ENCODE assay signal across 8 cellular contexts in the genomic region with DNA sequence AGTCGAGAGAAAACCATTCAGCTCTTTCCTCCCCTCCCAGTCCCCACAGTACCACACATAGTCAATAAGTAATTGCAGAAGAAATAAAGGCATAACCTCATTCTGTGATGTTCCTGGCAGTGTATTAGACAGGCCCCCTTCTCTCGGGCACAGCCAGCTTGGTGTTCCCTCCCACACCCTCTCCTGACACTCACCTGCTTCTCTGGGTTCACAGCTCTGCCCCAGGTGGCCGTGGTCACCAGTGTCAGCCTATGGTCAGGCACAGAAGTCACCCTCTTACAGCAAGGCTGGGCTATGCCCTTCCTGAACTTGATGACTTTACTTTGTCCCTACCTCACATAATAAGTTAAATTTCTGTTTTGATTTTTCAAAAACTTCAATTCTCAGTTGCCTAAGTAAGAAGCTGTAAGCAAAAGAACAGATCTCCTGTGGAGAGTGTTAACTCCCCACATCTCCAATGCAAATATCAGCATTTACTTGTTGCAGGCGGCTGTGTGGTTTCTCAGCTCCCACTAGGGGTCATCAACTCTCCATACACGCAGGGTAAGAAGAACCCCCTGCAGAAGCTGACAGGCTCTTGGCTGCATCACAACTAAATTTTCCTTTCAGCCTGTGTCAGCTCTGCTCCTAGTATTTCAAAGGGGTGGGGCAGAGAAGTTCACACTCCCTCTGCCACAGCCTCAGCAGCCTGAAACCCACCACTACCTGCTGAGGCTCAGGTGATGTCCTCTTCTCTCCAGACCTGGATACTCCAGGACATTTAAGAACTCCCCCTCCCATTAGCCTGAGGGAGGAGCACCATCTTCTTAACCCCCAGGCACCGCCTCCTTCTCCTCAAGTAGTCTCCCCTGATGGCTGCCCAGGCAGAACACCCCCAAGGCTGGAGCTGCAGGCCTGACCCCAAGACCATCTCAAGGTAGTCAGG.
DNase-seq lines count a peak whose midpoint lies in the region; ATAC-seq and TF ChIP-seq lines count a peak whose summit lies in the region.
"Not testable (repeated sequence)": the region's sequence is repeated elsewhere in the genome, so short reads cannot be mapped to it uniquely, and the experiment has no call there.

No MANE protein-coding gene starts in this region.

- H3K4me3 ChIP-seq in WERI-Rb-1 (ENCODE audit: low read depth, low read length); fibroblast of the aortic adventitia (ENCODE audit: low read depth, low read length); lower lobe of right lung; thyroid gland (replicated peaks in 1 of 3): not testable (repeated sequence)

- not testable (repeated sequence) for H2BK12ac ChIP-seq in H9 (ENCODE audit: insufficient read length, low read depth, low read length)

- TF ChIP-seq POLR2A in thyroid gland (IDR thresholded peaks at IDR 0.05): not testable (repeated sequence)

- H3K4me3 Mint-ChIP-seq in H9: peak overlapping the region in 1 of 2 experiments; percentile 36; a peak in 2 of 5 replicates

- H3K23ac ChIP-seq in H9 (ENCODE audit: insufficient read length, low read depth, low read length): not testable (repeated sequence)

- intact Hi-C loops in lower lobe of right lung (cut with DNase I); thyroid gland (cut with DNase I): not testable (repeated sequence)

- not testable (repeated sequence) for H2BK120ac ChIP-seq in H9 (ENCODE audit: low read depth, low read length, poor library complexity, severe bottlenecking)

- no CpG with 5 or more reads among the region's 6 CpGs for WGBS in H9 (ENCODE audit: extremely low coverage, insufficient read length, low lambda C conversion rate)
- WGBS in thyroid gland, 2 donors: 23 to 29% methylated on average over 6 of the region's 6 CpGs

- not testable (repeated sequence) for H2BK5ac ChIP-seq in H9 (ENCODE audit: insufficient read length, low read length)

- not testable (repeated sequence) for H3K9me3 Mint-ChIP-seq in H9

- H3K79me1 ChIP-seq in H9 (ENCODE audit: insufficient read depth, low read depth, low read length, poor library complexity, severe bottlenecking): not testable (repeated sequence)

- peak overlapping the region in 2 of 3 experiments; percentile 14 to 57; a peak in 2 of 7 replicates for H3K27ac Mint-ChIP-seq in H9

- not testable (repeated sequence) for H3K4ac ChIP-seq in H9 (ENCODE audit: low read depth, low read length)

- H3K23me2 ChIP-seq in H9 (ENCODE audit: insufficient read length, low read depth, low read length, poor library complexity, severe bottlenecking): not testable (repeated sequence)

- TF ChIP-seq CTCF in H9 (conservative IDR thresholded peaks at IDR 0.05) (peak; percentile 74), WERI-Rb-1 (IDR thresholded peaks at IDR 0.05; ENCODE audit: low read depth, low read length) (peak; percentile 81), fibroblast of the aortic adventitia (IDR thresholded peaks at IDR 0.05; ENCODE audit: insufficient read depth, low read length) (peak; percentile 43), lower lobe of right lung (IDR thresholded peaks at IDR 0.05) (peak; percentile 29), thyroid gland (IDR thresholded peaks at IDR 0.05) (peak in 3 of 6 experiments; percentile 19 to 28 (median 26))

- not testable (repeated sequence) for H4K5ac ChIP-seq in H9 (ENCODE audit: insufficient read length, low read depth, low read length)

- H2BK20ac ChIP-seq in H9 (ENCODE audit: low read depth, low read length, poor library complexity, severe bottlenecking): not testable (repeated sequence)

- not testable (repeated sequence) for H3K27me3 ChIP-seq in H9 (ENCODE audit: insufficient read depth, low read length); lower lobe of right lung (ENCODE audit: low read depth); thyroid gland
- peaks cover 82% of the 10 kb centered on the region for H3K27me3 ChIP-seq in WERI-Rb-1 (ENCODE audit: insufficient read depth, low read depth, severe bottlenecking)

- not testable (repeated sequence) for H3T11ph ChIP-seq in H9 (ENCODE audit: low read length)

- peaks cover 23 to 26% of the 10 kb centered on the region in 2 experiments for H3K4me1 Mint-ChIP-seq in H9

- not testable (repeated sequence) for H4K91ac ChIP-seq in H9 (ENCODE audit: insufficient read length, low read depth, low read length)

- not testable (repeated sequence) for H3K36me3 ChIP-seq in WERI-Rb-1, lower lobe of right lung, thyroid gland

- not testable (repeated sequence) for H2AK5ac ChIP-seq in H9 (ENCODE audit: insufficient read length, low read length)

- H4K8ac ChIP-seq in H9 (replicated peaks; ENCODE audit: insufficient read length, low read depth, low read length): not testable (repeated sequence)

- H3K4me2 ChIP-seq in H9 (ENCODE audit: insufficient read depth, insufficient read length, low read length): not testable (repeated sequence)

- not testable (repeated sequence) for H3K56ac ChIP-seq in H9 (ENCODE audit: insufficient read length, low read depth, low read length)

- H3K18ac ChIP-seq in H9 (ENCODE audit: insufficient read length, low read depth, low read length): not testable (repeated sequence)

- not testable (repeated sequence) for H2AFZ ChIP-seq in H9 (ENCODE audit: low read length)

- not testable (repeated sequence) for H2BK15ac ChIP-seq in H9 (ENCODE audit: low read depth, low read length)

- H3K27me3 Mint-ChIP-seq in H9 (ENCODE audit: low read depth): not testable (repeated sequence)

- H3K9me3 ChIP-seq in H9 (ENCODE audit: control insufficient read depth, low read depth, low read length); WERI-Rb-1 (ENCODE audit: severe bottlenecking); lower lobe of right lung; thyroid gland: not testable (repeated sequence)

- H4K20me1 ChIP-seq in H9 (ENCODE audit: control insufficient read depth, insufficient read depth, insufficient read length): not testable (repeated sequence)

- not testable (repeated sequence) for H3K79me2 ChIP-seq in H9 (ENCODE audit: insufficient read depth, low read length)

- not testable (repeated sequence) for H3K36me3 Mint-ChIP-seq in H9 (ENCODE audit: insufficient read depth in 1 of 3, low read depth in 3 of 3)

- DNase-seq in DMS53 (lab: John Stamatoyannopoulos, UW) (peak; percentile 94), H9 (peak; percentile 82), NCI-H1092 (lab: John Stamatoyannopoulos, UW) (peak; percentile 12), WERI-Rb-1 (peak; percentile 68), fibroblast of the aortic adventitia (ENCODE audit: low read depth) (peak; percentile 27), thyroid gland (peak; percentile 10 to 36)
- peak; percentile 36 for DNase-seq in NK-92 treated with Interleukin-12 subunit alpha and Interleukin-12 subunit beta, amount 100 ng/mL, for 24 hours (lab: John Stamatoyannopoulos, UW)
- DNase-seq in lower lobe of right lung: not testable (repeated sequence)

- H3K14ac ChIP-seq in H9 (ENCODE audit: insufficient read depth, low read length): not testable (repeated sequence)

- H3K27ac ChIP-seq in H9 (ENCODE audit: insufficient read length, low read depth, low read length); WERI-Rb-1; lower lobe of right lung: not testable (repeated sequence)
- H3K27ac ChIP-seq in thyroid gland: peak overlapping the region; percentile 51 to 74 (median 73)

- H3K9ac ChIP-seq in H9 (ENCODE audit: extremely low read depth, insufficient read length, low read length): not testable (repeated sequence)

- ATAC-seq in lower lobe of right lung: peak; percentile 57 to 63

- not testable (repeated sequence) for H3K4me1 ChIP-seq in H9 (ENCODE audit: insufficient read depth, low read length); lower lobe of right lung
- H3K4me1 ChIP-seq in thyroid gland: peaks cover 33 to 35% of the 10 kb centered on the region in 2 donors
